ENCODE assay signal across 25 cellular contexts in the genomic region with DNA sequence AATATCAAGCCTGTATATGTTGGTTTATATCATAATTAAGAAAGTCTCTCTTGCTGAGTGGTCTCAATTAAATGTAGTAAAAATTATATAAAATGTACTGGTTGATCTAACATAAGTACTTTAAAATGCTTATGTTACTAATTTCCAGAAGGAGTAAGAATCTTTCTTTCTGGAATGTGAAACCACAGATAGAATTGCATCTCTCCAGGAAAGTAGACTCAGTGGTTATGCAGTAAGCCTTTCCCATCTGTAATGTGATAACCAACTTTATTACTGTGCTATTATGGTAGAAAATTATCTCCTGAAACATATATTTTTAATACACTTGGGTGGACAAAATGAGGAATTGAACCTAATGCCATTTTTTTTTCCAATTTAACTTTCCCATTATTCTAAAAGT.
"Had no signal": no experiment of that assay in that cellular context is flagged by ENCODE, and none has a peak within 500 bp of the region (broad histone marks: within the 10 kb centered on the region; RNA-seq: fewer than 3 reads in every experiment).

No MANE protein-coding gene starts in this region.

- H3K4me1 Mint-ChIP-seq: activated CD4-positive, alpha-beta memory T cell treated with anti-CD3 and anti-CD28 coated beads, Interleukin-2, amount 10 ng/mL, durations not matched to agents 7 days and 5 days; activated CD4-positive, alpha-beta T cell treated with anti-CD3 and anti-CD28 coated beads, Interleukin-2, amount 10 ng/mL, durations not matched to agents 24 days and 14 days; activated naive CD4-positive, alpha-beta T cell treated with anti-CD3 and anti-CD28 coated beads, Interleukin-2, amount 50 U/mL, for 24 hours; naive thymus-derived CD4-positive, alpha-beta T cell; neural crest cell; stimulated activated effector memory CD8-positive, alpha-beta T cell treated with anti-CD3 and anti-CD28 coated beads, Interleukin-12 subunit alpha, Interleukin-12 subunit beta, amount 100 ng/mL, for 72 hours; stimulated activated naive CD8-positive, alpha-beta T cell treated with anti-CD3 and anti-CD28 coated beads, Interleukin-15, amount 100 ng/mL, for 72 hours had no signal

- H3K4me3 ChIP-seq: ascending aorta, left ventricle myocardium inferior, right lobe of liver, tibial nerve had no signal

- H3K27me3 ChIP-seq: ascending aorta, right lobe of liver, tibial nerve had no signal

- H3K36me3 ChIP-seq: ascending aorta, left ventricle myocardium inferior, right lobe of liver, tibial nerve had no signal

- H3K4me3 Mint-ChIP-seq: activated CD4-positive, alpha-beta memory T cell treated with anti-CD3 and anti-CD28 coated beads, Interleukin-2, amount 10 ng/mL, durations not matched to agents 7 days and 5 days; activated CD4-positive, alpha-beta T cell treated with anti-CD3 and anti-CD28 coated beads, Interleukin-2, amount 10 ng/mL, durations not matched to agents 24 days and 14 days; activated naive CD4-positive, alpha-beta T cell treated with anti-CD3 and anti-CD28 coated beads, Interleukin-2, amount 50 U/mL, for 24 hours; activated T-cell treated with anti-CD3 and anti-CD28 coated beads, Interleukin-2, amount 50 U/mL, for 72 hours; dendritic cell treated with granulocyte-macrophage colony-stimulating factor and Interleukin-4, amounts not matched to agents 40 ng/mL and 50 ng/mL, for 4 days; naive thymus-derived CD4-positive, alpha-beta T cell; neural crest cell; stimulated activated effector memory CD8-positive, alpha-beta T cell treated with anti-CD3 and anti-CD28 coated beads, Interleukin-12 subunit alpha, Interleukin-12 subunit beta, amount 100 ng/mL, for 72 hours; stimulated activated naive CD8-positive, alpha-beta T cell treated with anti-CD3 and anti-CD28 coated beads, Interleukin-15, amount 100 ng/mL, for 72 hours had no signal

- ATAC-seq: activated CD4-positive, CD25-positive, alpha-beta regulatory T cell treated with anti-CD3 and anti-CD28 coated beads, Interleukin-2, amount 50 U/mL, for 24 hours; activated T-cell treated with anti-CD3 and anti-CD28 coated beads, Interleukin-2, amount 50 U/mL, for 72 hours; naive thymus-derived CD4-positive, alpha-beta T cell; right lobe of liver; stimulated activated effector memory CD8-positive, alpha-beta T cell treated with anti-CD3 and anti-CD28 coated beads, Interleukin-12 subunit alpha, Interleukin-12 subunit beta, amount 100 ng/mL, for 72 hours; stimulated activated naive CD8-positive, alpha-beta T cell treated with anti-CD3 and anti-CD28 coated beads, Interleukin-15, amount 100 ng/mL, for 72 hours had no signal

- H3K36me3 Mint-ChIP-seq: activated naive CD4-positive, alpha-beta T cell treated with anti-CD3 and anti-CD28 coated beads, Interleukin-2, amount 50 U/mL, for 24 hours; naive thymus-derived CD4-positive, alpha-beta T cell; stimulated activated effector memory CD8-positive, alpha-beta T cell treated with anti-CD3 and anti-CD28 coated beads, Interleukin-12 subunit alpha, Interleukin-12 subunit beta, amount 100 ng/mL, for 72 hours had no signal

- FAIRE-seq: bronchial epithelial cell, frontal cortex, small intestine, urothelium cell line had no signal

- H3K27me3 Mint-ChIP-seq: dendritic cell treated with granulocyte-macrophage colony-stimulating factor and Interleukin-4, amounts not matched to agents 40 ng/mL and 50 ng/mL, for 4 days had no signal

- H3K4me1 ChIP-seq: ascending aorta, left ventricle myocardium inferior, right lobe of liver, tibial nerve had no signal

- H3K27ac Mint-ChIP-seq: activated CD4-positive, alpha-beta memory T cell treated with anti-CD3 and anti-CD28 coated beads, Interleukin-2, amount 10 ng/mL, durations not matched to agents 7 days and 5 days; activated CD4-positive, alpha-beta T cell treated with anti-CD3 and anti-CD28 coated beads, Interleukin-2, amount 10 ng/mL, durations not matched to agents 24 days and 14 days; activated naive CD4-positive, alpha-beta T cell treated with anti-CD3 and anti-CD28 coated beads, Interleukin-2, amount 50 U/mL, for 24 hours; activated T-cell treated with anti-CD3 and anti-CD28 coated beads, Interleukin-2, amount 50 U/mL, for 72 hours; dendritic cell treated with granulocyte-macrophage colony-stimulating factor and Interleukin-4, amounts not matched to agents 40 ng/mL and 50 ng/mL, for 4 days; naive thymus-derived CD4-positive, alpha-beta T cell; stimulated activated effector memory CD8-positive, alpha-beta T cell treated with anti-CD3 and anti-CD28 coated beads, Interleukin-12 subunit alpha, Interleukin-12 subunit beta, amount 100 ng/mL, for 72 hours; stimulated activated naive CD8-positive, alpha-beta T cell treated with anti-CD3 and anti-CD28 coated beads, Interleukin-15, amount 100 ng/mL, for 72 hours had no signal

- H3K9me3 Mint-ChIP-seq: activated CD4-positive, alpha-beta memory T cell treated with anti-CD3 and anti-CD28 coated beads, Interleukin-2, amount 10 ng/mL, durations not matched to agents 7 days and 5 days; activated CD4-positive, alpha-beta T cell treated with anti-CD3 and anti-CD28 coated beads, Interleukin-2, amount 10 ng/mL, durations not matched to agents 24 days and 14 days; activated naive CD4-positive, alpha-beta T cell treated with anti-CD3 and anti-CD28 coated beads, Interleukin-2, amount 50 U/mL, for 24 hours; activated T-cell treated with anti-CD3 and anti-CD28 coated beads, Interleukin-2, amount 50 U/mL, for 72 hours; dendritic cell treated with granulocyte-macrophage colony-stimulating factor and Interleukin-4, amounts not matched to agents 40 ng/mL and 50 ng/mL, for 4 days; neural crest cell; stimulated activated effector memory CD8-positive, alpha-beta T cell treated with anti-CD3 and anti-CD28 coated beads, Interleukin-12 subunit alpha, Interleukin-12 subunit beta, amount 100 ng/mL, for 72 hours; stimulated activated naive CD8-positive, alpha-beta T cell treated with anti-CD3 and anti-CD28 coated beads, Interleukin-15, amount 100 ng/mL, for 72 hours had no signal

- H3K9me3 ChIP-seq: ascending aorta, left ventricle myocardium inferior, right lobe of liver, tibial nerve had no signal

- H3K27ac ChIP-seq: ascending aorta, left ventricle myocardium inferior, right lobe of liver, tibial nerve, VCaP had no signal

- DNase-seq: activated CD4-positive, alpha-beta memory T cell treated with anti-CD3 and anti-CD28 coated beads, Interleukin-2, amount 10 ng/mL, durations not matched to agents 7 days and 5 days; activated CD4-positive, alpha-beta T cell treated with anti-CD3 and anti-CD28 coated beads, Interleukin-2, amount 10 ng/mL, durations not matched to agents 24 days and 14 days; activated effector memory CD4-positive, alpha-beta T cell treated with anti-CD3 and anti-CD28 coated beads, Interleukin-2, amount 50 U/mL, for 16 hours; activated T-cell treated with anti-CD3 and anti-CD28 coated beads, Interleukin-2, amount 50 U/mL, for 72 hours; effector CD8-positive, alpha-beta T cell; erythroblast; hippocampal formation; left ventricle myocardium inferior; naive thymus-derived CD4-positive, alpha-beta T cell; occipital lobe; right lobe of liver; small intestine; stimulated activated CD4-positive, alpha-beta T cell treated with anti-CD3 and anti-CD28 coated beads, Interleukin-2, amount 100 ng/mL, for 24 hours; stimulated activated naive CD8-positive, alpha-beta T cell treated with anti-CD3 and anti-CD28 coated beads, Interleukin-15, amount 100 ng/mL, for 72 hours had no signal
